14 cellular contexts compared by ENCODE assay signal in genomic region chr1:66266350-66266749, GRCh38.
DNase-seq lines count a peak whose midpoint lies in the region; TF ChIP-seq lines count a peak whose summit lies in the region.
"Had no signal": no experiment of that assay in that cellular context is flagged by ENCODE, and none has a peak within 500 bp of the region (broad histone marks: within the 10 kb centered on the region; RNA-seq: fewer than 3 reads in every experiment).

No MANE protein-coding gene starts in this region.

- peaks cover 7% of the 10 kb centered on the region for H3K79me1 ChIP-seq in trophoblast cell (ENCODE audit: low read length)

- H3K23ac ChIP-seq in trophoblast cell (ENCODE audit: low read length), result no peak overlapping the region

- no peak overlapping the region for H4K12ac ChIP-seq in trophoblast cell (ENCODE audit: low read depth, low read length)

- peaks cover 51% of the 10 kb centered on the region for H3K4me1 Mint-ChIP-seq in activated CD4-positive, alpha-beta memory T cell treated with anti-CD3 and anti-CD28 coated beads for 36 hours (ENCODE audit: low read depth)

- no peak overlapping the region for H3K9ac ChIP-seq in trophoblast cell (ENCODE audit: low read length)

- CTCF ChIA-PET in activated CD4-positive, alpha-beta memory T cell treated with anti-CD3 and anti-CD28 coated beads for 36 hours (lab: Charles Lee), result interaction anchor here (1.4 kb wide), 1 partner anchor 180 kb away, joined by 4 read pairs; no protein-coding TSS in a partner anchor

- peak overlapping the region; percentile 4 for H3K27ac ChIP-seq in caudate nucleus (ENCODE audit: low read depth, low read length)
- H3K27ac ChIP-seq in trophoblast cell (ENCODE audit: low read depth, low read length), result no peak overlapping the region
- H3K27ac ChIP-seq in prostate gland, result no peak overlapping the region
- H3K27ac ChIP-seq: adrenal gland, SJCRH30 had no signal

- H3K4ac ChIP-seq in trophoblast cell (ENCODE audit: low read depth, low read length), result no peak overlapping the region

- H2BK12ac ChIP-seq in trophoblast cell (ENCODE audit: low read length), result peak overlapping the region; percentile 36

- no peak overlapping the region for H2AK5ac ChIP-seq in trophoblast cell (ENCODE audit: low read length)

- intact Hi-C loops in prostate gland (cut with DNase I), result no loop called here
- intact Hi-C loops in activated CD4-positive, alpha-beta memory T cell treated with anti-CD3 and anti-CD28 coated beads for 36 hours (cut with micrococcal nuclease), result no loop called here

- no peak overlapping the region for H3K4me3 Mint-ChIP-seq in activated CD4-positive, alpha-beta memory T cell treated with anti-CD3 and anti-CD28 coated beads for 36 hours

- H4K8ac ChIP-seq in trophoblast cell (ENCODE audit: low read depth, low read length), result no peak overlapping the region

- no peaks in the 10 kb centered on the region for H3K36me3 ChIP-seq in trophoblast cell (ENCODE audit: control insufficient read depth in 1 of 2, insufficient read depth in 2 of 2, low read length in 2 of 2)
- no peaks in the 10 kb centered on the region for H3K36me3 ChIP-seq in prostate gland
- H3K36me3 ChIP-seq: adrenal gland, SJCRH30 had no signal

- TF ChIP-seq CTCF in prostate gland (IDR thresholded peaks at IDR 0.05), result no peak

- POLR2A ChIA-PET in activated CD4-positive, alpha-beta memory T cell treated with anti-CD3 and anti-CD28 coated beads for 36 hours (lab: Charles Lee), result no interaction called here

- H3K4me2 ChIP-seq in trophoblast cell (ENCODE audit: low read length), result no peak overlapping the region

- no peak overlapping the region for H3K18ac ChIP-seq in trophoblast cell (ENCODE audit: low read length)

- no peak overlapping the region for H2BK5ac ChIP-seq in trophoblast cell (ENCODE audit: low read depth, low read length, poor library complexity)

- H2BK120ac ChIP-seq in trophoblast cell (ENCODE audit: insufficient read depth, low read length, poor library complexity), result peak overlapping the region; percentile 44

- H3K9me3 ChIP-seq in trophoblast cell (ENCODE audit: insufficient read depth, low read depth, low read length) (no peaks in the 10 kb centered on the region), prostate gland (no peaks in the 10 kb centered on the region)
- H3K9me3 ChIP-seq: adrenal gland, SJCRH30 had no signal

- H3K27me3 Mint-ChIP-seq in activated CD4-positive, alpha-beta memory T cell treated with anti-CD3 and anti-CD28 coated beads for 36 hours, result no peaks in the 10 kb centered on the region

- no peaks in the 10 kb centered on the region for H3K36me3 Mint-ChIP-seq in activated CD4-positive, alpha-beta memory T cell treated with anti-CD3 and anti-CD28 coated beads for 36 hours

- WGBS in trophoblast cell (ENCODE audit: extremely low coverage, insufficient coverage, insufficient read length), result no CpG with 5 or more reads among the region's 6 CpGs
- WGBS in prostate gland, result 54% methylated on average over 6 of the region's 6 CpGs

- DNase-seq in NCI-H2171 treated with DMSO at 0.1 percent for 48 hours (lab: John Stamatoyannopoulos, UW) (peak; percentile 18), NCI-H2171 (lab: John Stamatoyannopoulos, UW) (no peak), NCI-H2029 (lab: John Stamatoyannopoulos, UW) (peak; percentile 57), caudate nucleus (lab: John Stamatoyannopoulos, UW) (no peak), trophoblast cell (no peak), prostate gland (ENCODE audit: low spot score) (no peak), NCI-H446 treated with DMSO at 0.1 percent for 48 hours (lab: John Stamatoyannopoulos, UW) (no peak)
- DNase-seq in activated CD4-positive, alpha-beta memory T cell treated with anti-CD3 and anti-CD28 coated beads for 36 hours, result no peak
- DNase-seq: adrenal gland, DND-41, glutamatergic neuron, KG1, NCI-H226 had no signal

- no peaks in the 10 kb centered on the region for H3K79me2 ChIP-seq in trophoblast cell (ENCODE audit: control insufficient read depth, insufficient read depth, low read length, poor library complexity)

- H3K27ac Mint-ChIP-seq in activated CD4-positive, alpha-beta memory T cell treated with anti-CD3 and anti-CD28 coated beads for 36 hours, result no peak overlapping the region

- TF ChIP-seq POLR2A in prostate gland (IDR thresholded peaks at IDR 0.05), result no peak

- no peak overlapping the region for H2AFZ ChIP-seq in trophoblast cell (ENCODE audit: insufficient read depth, low read length, poor library complexity)

- no peak overlapping the region for H4K91ac ChIP-seq in trophoblast cell (ENCODE audit: low read depth, low read length)

- no peaks in the 10 kb centered on the region for H3K9me3 Mint-ChIP-seq in activated CD4-positive, alpha-beta memory T cell treated with anti-CD3 and anti-CD28 coated beads for 36 hours

- H3K4me3 ChIP-seq in trophoblast cell (ENCODE audit: low read depth, low read length) (no peak overlapping the region), prostate gland (no peak overlapping the region)
- H3K4me3 ChIP-seq: adrenal gland, SJCRH30 had no signal

- H3K27me3 ChIP-seq in trophoblast cell (ENCODE audit: insufficient read depth, low read length) (no peaks in the 10 kb centered on the region), prostate gland (replicated peaks; ENCODE audit: insufficient read depth) (no peaks in the 10 kb centered on the region)
- H3K27me3 ChIP-seq: adrenal gland, SJCRH30 had no signal

- no peak overlapping the region for H3K14ac ChIP-seq in trophoblast cell (ENCODE audit: low read length)

- H3K4me1 ChIP-seq in trophoblast cell (ENCODE audit: control insufficient read depth in 1 of 2, insufficient read depth in 2 of 2, low read length in 2 of 2) (peaks cover 0 to 7% of the 10 kb centered on the region in 2 experiments), prostate gland (replicated peaks) (no peaks in the 10 kb centered on the region)

Comparison
In these comparisons a context has a peak if more than half of its experiments do, and no peak if none do; other contexts are left out.
1. DNase-seq: peak in NCI-H2171 treated with DMSO at 0.1 percent for 48 hours (single experiment) and NCI-H2029 (single experiment); none in NCI-H2171 (single experiment), caudate nucleus (0 of 61), trophoblast cell (0 of 2), prostate gland (single experiment), activated CD4-positive, alpha-beta memory T cell treated with anti-CD3 and anti-CD28 coated beads for 36 hours (single experiment) and NCI-H446 treated with DMSO at 0.1 percent for 48 hours (single experiment).